9 cellular contexts compared by ENCODE assay signal in the genomic region with DNA sequence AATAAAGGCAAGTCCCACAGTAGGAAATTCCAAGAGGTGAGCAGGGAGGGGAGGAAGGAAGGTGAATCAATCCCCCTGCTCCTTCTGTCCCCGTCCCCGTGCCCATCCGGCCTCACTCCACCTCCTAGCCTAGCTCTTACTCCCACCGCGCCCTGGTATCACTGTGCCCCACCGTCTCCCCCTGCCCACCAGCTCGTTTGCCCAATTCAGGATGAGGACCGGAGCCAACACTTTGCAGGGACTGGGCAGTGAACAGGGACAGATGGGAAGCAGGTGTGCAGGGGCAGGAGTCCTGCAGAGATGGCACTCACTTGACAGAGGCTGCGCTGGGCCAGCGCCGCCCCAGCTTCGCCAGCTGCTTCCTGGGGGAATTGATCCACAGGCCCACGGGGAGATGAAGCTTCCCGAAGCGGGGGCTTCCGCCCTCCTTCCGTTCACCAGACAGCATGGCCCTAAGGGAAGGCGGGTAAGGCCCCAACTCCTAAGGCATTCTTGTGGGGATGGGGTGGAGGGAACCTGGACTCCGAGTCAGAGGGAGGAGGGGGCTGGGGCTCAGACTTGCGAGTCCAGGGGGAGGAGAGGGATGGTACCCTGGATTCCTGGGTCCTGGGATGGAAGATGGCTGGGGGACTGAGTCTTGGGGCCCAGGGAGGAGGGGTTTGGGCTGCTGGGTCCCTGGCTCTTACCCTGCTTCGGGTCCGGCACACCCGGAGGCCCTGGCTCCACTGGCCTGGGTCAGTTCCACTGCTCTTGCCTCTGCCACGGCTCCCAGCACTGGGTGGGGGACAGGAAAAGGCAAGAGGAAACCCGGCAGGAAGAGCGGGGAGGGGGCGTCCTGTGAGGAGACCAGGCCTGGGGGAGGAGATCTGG. TPM values are rescaled to one million over a fixed set of nuclear protein-coding genes. Genes with fewer than 3 reads are reported as not detected.
DNase-seq lines count a peak whose midpoint lies in the region; ATAC-seq and TF ChIP-seq lines count a peak whose summit lies in the region.
"Had no signal": no experiment of that assay in that cellular context is flagged by ENCODE, and none has a peak within 500 bp of the region (broad histone marks: within the 10 kb centered on the region; RNA-seq: fewer than 3 reads in every experiment).

A gene with protein sequence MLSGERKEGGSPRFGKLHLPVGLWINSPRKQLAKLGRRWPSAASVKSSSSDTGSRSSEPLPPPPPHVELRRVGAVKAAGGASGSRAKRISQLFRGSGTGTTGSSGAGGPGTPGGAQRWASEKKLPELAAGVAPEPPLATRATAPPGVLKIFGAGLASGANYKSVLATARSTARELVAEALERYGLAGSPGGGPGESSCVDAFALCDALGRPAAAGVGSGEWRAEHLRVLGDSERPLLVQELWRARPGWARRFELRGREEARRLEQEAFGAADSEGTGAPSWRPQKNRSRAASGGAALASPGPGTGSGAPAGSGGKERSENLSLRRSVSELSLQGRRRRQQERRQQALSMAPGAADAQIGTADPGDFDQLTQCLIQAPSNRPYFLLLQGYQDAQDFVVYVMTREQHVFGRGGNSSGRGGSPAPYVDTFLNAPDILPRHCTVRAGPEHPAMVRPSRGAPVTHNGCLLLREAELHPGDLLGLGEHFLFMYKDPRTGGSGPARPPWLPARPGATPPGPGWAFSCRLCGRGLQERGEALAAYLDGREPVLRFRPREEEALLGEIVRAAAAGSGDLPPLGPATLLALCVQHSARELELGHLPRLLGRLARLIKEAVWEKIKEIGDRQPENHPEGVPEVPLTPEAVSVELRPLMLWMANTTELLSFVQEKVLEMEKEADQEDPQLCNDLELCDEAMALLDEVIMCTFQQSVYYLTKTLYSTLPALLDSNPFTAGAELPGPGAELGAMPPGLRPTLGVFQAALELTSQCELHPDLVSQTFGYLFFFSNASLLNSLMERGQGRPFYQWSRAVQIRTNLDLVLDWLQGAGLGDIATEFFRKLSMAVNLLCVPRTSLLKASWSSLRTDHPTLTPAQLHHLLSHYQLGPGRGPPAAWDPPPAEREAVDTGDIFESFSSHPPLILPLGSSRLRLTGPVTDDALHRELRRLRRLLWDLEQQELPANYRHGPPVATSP (minus strand): TSS at position 776 of the 870 bp plus-strand sequence. CDS start 328 bp downstream, at position 448.

- peaks cover 16% of the 10 kb centered on the region for H3K4me1 Mint-ChIP-seq in central memory CD8-positive, alpha-beta T cell

- no peaks in the 10 kb centered on the region for H3K36me3 ChIP-seq in thymus (ENCODE audit: control insufficient read depth, insufficient read depth)

- no peaks in the 10 kb centered on the region for H3K27me3 Mint-ChIP-seq in central memory CD8-positive, alpha-beta T cell

- TF ChIP-seq POLR2A in lower leg skin (IDR thresholded peaks at IDR 0.05) = no peak

- H3K27ac ChIP-seq in thymus (ENCODE audit: low read depth) = peak within 1 kb of the TSS; percentile 46

- peaks cover 3% of the 10 kb centered on the region for H3K36me3 Mint-ChIP-seq in central memory CD8-positive, alpha-beta T cell (ENCODE audit: insufficient read depth)

- H3K27me3 ChIP-seq in thymus (ENCODE audit: control insufficient read depth, insufficient read depth) = peaks cover 21% of the 10 kb centered on the region

- peaks cover 8% of the 10 kb centered on the region for H3K4me1 ChIP-seq in thymus (ENCODE audit: control insufficient read depth, insufficient read depth, low read length)

- H3K4me3 ChIP-seq in lower leg skin (ENCODE audit: low read depth, poor library complexity, severe bottlenecking) (peak within 1 kb of the TSS; percentile 45), thymus (ENCODE audit: low read length) (peak within 1 kb of the TSS; percentile 60)

- H3K9me3 Mint-ChIP-seq in central memory CD8-positive, alpha-beta T cell = no peaks in the 10 kb centered on the region

- TF ChIP-seq CTCF in lower leg skin (IDR thresholded peaks at IDR 0.05) = no peak

- 55 to 65% methylated on average over 26 to 27 of the region's 27 CpGs for WGBS in lower leg skin, 2 donors
- WGBS in thymus = 25% methylated on average over 27 of the region's 27 CpGs

- no peak for ATAC-seq in central memory CD8-positive, alpha-beta T cell (replicated peaks; ENCODE audit: extremely low read depth, poor library complexity, severe bottlenecking)
- ATAC-seq in activated CD4-positive, CD25-positive, alpha-beta regulatory T cell treated with anti-CD3 and anti-CD28 coated beads, Interleukin-2, amount 50 U/mL, for 24 hours = no peak
- no peak for ATAC-seq in HG03442 (IDR thresholded peaks at IDR 0.05; ENCODE audit: unreplicated experiment)

- H3K9me3 ChIP-seq in thymus (ENCODE audit: control insufficient read depth) = no peaks in the 10 kb centered on the region

- H3K27ac Mint-ChIP-seq in central memory CD8-positive, alpha-beta T cell (ENCODE audit: low read depth) = no peak within 1 kb of the TSS

- intact Hi-C loops in lower leg skin (cut with DNase I; ENCODE audit: low total_unique reads) = no loop called here

- peak within 1 kb of the TSS; percentile 31 for H3K4me3 Mint-ChIP-seq in central memory CD8-positive, alpha-beta T cell

- DNase-seq in NCI-H1417 (lab: John Stamatoyannopoulos, UW) = peak in 2 of 3 experiments; percentile 44 to 68
- DNase-seq in NCI-H1417 treated with DMSO at 0.1 percent for 48 hours (lab: John Stamatoyannopoulos, UW) = no peak
- no peak for DNase-seq in central memory CD8-positive, alpha-beta T cell (ENCODE audit: low spot score in 2 of 2)
- DNase-seq in lower leg skin (ENCODE audit: low spot score in 2 of 2) = no peak
- DNase-seq in NAMALWA (ENCODE audit: low spot score) = no peak
- DNase-seq: ACHN had no signal

RNA-seq across cellular contexts. Expression of the gene that starts here (rescaled TPM):
- total RNA-seq in lower leg skin = 10 to 100 TPM in 2 of 4 donors, 1 to 10 TPM in 2; 4.7 to 16.8 (median 11.4) TPM
- 15.6 TPM for polyA plus RNA-seq in thymus

Comparison
In these comparisons a context has a peak if more than half of its experiments do, and no peak if none do; other contexts are left out.
1. DNase-seq: peak in NCI-H1417 (2 of 3); none in NCI-H1417 treated with DMSO at 0.1 percent for 48 hours (single experiment), central memory CD8-positive, alpha-beta T cell (0 of 2), lower leg skin (0 of 2) and NAMALWA (single experiment).